Comparison of ENCODE assay signal across 10 cellular contexts in genomic region chr3:172580680-172581079, GRCh38. TPM values are rescaled to one million over a fixed set of nuclear protein-coding genes. Genes with fewer than 3 reads are reported as not detected.
DNase-seq lines count a peak whose midpoint lies in the region; ATAC-seq and TF ChIP-seq lines count a peak whose summit lies in the region.
"Had no signal": no experiment of that assay in that cellular context is flagged by ENCODE, and none has a peak within 500 bp of the region (broad histone marks: within the 10 kb centered on the region; RNA-seq: fewer than 3 reads in every experiment).

No MANE protein-coding gene starts in this region.

- no peak for TF ChIP-seq RAD21 in SK-N-SH (IDR thresholded peaks at IDR 0.05; ENCODE audit: low read length)

- TF ChIP-seq EP300 in SK-N-SH (IDR thresholded peaks at IDR 0.05; ENCODE audit: borderline replicate concordance in 1 of 2, low read depth in 1 of 2, low read length in 1 of 2): no peak

- CTCF ChIA-PET in SK-N-SH (lab: Yijun Ruan, JAX): interaction anchor here (0.8 kb wide), 1 partner anchor 15 kb away, joined by 3 read pairs; no protein-coding TSS in a partner anchor

- peaks cover 24% of the 10 kb centered on the region for H3K4me1 ChIP-seq in CD4-positive, CD25-positive, alpha-beta regulatory T cell (ENCODE audit: control insufficient read depth, insufficient read depth, low read length, poor library complexity, severe bottlenecking)
- H3K4me1 ChIP-seq in SK-N-SH (ENCODE audit: control insufficient read depth in 1 of 2, insufficient read depth in 2 of 2, low read depth in 1 of 2, low read length in 1 of 2) (no peaks in the 10 kb centered on the region), neural progenitor cell (no peaks in the 10 kb centered on the region)

- no peaks in the 10 kb centered on the region for H3F3A ChIP-seq in SK-N-SH (replicated peaks; ENCODE audit: insufficient read depth)
- H3F3A ChIP-seq in neural progenitor cell (ENCODE audit: low read depth): no peaks in the 10 kb centered on the region

- H3K4me1 Mint-ChIP-seq in CD4-positive, CD25-positive, alpha-beta regulatory T cell: peaks cover 30 to 63% (median 43%) of the 10 kb centered on the region in 4 donors
- peaks cover 77% of the 10 kb centered on the region for H3K4me1 Mint-ChIP-seq in activated naive CD8-positive, alpha-beta T cell treated with anti-CD3 and anti-CD28 coated beads for 36 hours
- H3K4me1 Mint-ChIP-seq in type B pancreatic cell (ENCODE audit: unreplicated experiment) (no peaks in the 10 kb centered on the region), neural progenitor cell (no peaks in the 10 kb centered on the region)

- H3K9me2 ChIP-seq in SK-N-SH: no peaks in the 10 kb centered on the region

- no peaks in the 10 kb centered on the region for H3K9me3 ChIP-seq in CD4-positive, CD25-positive, alpha-beta regulatory T cell (ENCODE audit: control insufficient read depth in 2 of 2, low read length in 2 of 2)
- no peaks in the 10 kb centered on the region for H3K9me3 ChIP-seq in SK-N-SH
- H3K9me3 ChIP-seq in neural progenitor cell (ENCODE audit: low read depth): no peaks in the 10 kb centered on the region

- no peak for TF ChIP-seq CTCF in type B pancreatic cell (conservative IDR thresholded peaks at IDR 0.05)
- no peak for TF ChIP-seq CTCF in SK-N-SH (IDR thresholded peaks at IDR 0.05)
- TF ChIP-seq CTCF in neural progenitor cell (IDR thresholded peaks at IDR 0.05): no peak

- peak overlapping the region; percentile 34 to 92 (median 49) for H3K27ac Mint-ChIP-seq in CD4-positive, CD25-positive, alpha-beta regulatory T cell
- H3K27ac Mint-ChIP-seq in activated naive CD8-positive, alpha-beta T cell treated with anti-CD3 and anti-CD28 coated beads for 36 hours: peak overlapping the region; percentile 77
- H3K27ac Mint-ChIP-seq in type B pancreatic cell (no peak overlapping the region), neural progenitor cell (no peak overlapping the region)

- H2AFZ ChIP-seq in SK-N-SH (ENCODE audit: low read depth): no peak overlapping the region
- H2AFZ ChIP-seq in neural progenitor cell (replicated peaks): no peak overlapping the region

- H3K79me2 ChIP-seq in SK-N-SH (ENCODE audit: insufficient read depth): no peaks in the 10 kb centered on the region
- H3K79me2 ChIP-seq in neural progenitor cell (ENCODE audit: low read depth): no peaks in the 10 kb centered on the region

- peak overlapping the region; percentile 61 for H3K4me3 ChIP-seq in CD4-positive, CD25-positive, alpha-beta regulatory T cell (ENCODE audit: low read depth, low read length)
- no peak overlapping the region for H3K4me3 ChIP-seq in SK-N-SH (ENCODE audit: low read depth in 2 of 2, low read length in 1 of 2)
- H3K4me3 ChIP-seq in neural progenitor cell: no peak overlapping the region

- H3K36me3 ChIP-seq in CD4-positive, CD25-positive, alpha-beta regulatory T cell (ENCODE audit: control insufficient read depth, insufficient read depth, low read length): no peaks in the 10 kb centered on the region
- no peaks in the 10 kb centered on the region for H3K36me3 ChIP-seq in SK-N-SH (replicated peaks in 1 of 2; ENCODE audit: control insufficient read depth in 1 of 2, insufficient read depth in 2 of 2, low read length in 1 of 2)
- no peaks in the 10 kb centered on the region for H3K36me3 ChIP-seq in neural progenitor cell

- POLR2A ChIA-PET in SK-N-SH (lab: Yijun Ruan, JAX): no interaction called here

- peak in 1 of 3 donors; percentile 78 for DNase-seq in CD4-positive, CD25-positive, alpha-beta regulatory T cell
- no peak for DNase-seq in activated naive CD8-positive, alpha-beta T cell treated with anti-CD3 and anti-CD28 coated beads for 36 hours
- DNase-seq in type B pancreatic cell (ENCODE audit: extremely low spot score, unreplicated experiment) (no peak), SK-N-SH (no peak), GM19238 (ENCODE audit: insufficient read length, low spot score) (no peak), neural progenitor cell (ENCODE audit: low spot score) (no peak)
- DNase-seq: NCI-H1048; stimulated activated CD4-positive, alpha-beta T cell treated with anti-CD3 and anti-CD28 coated beads, Interleukin-1b, Interleukin-23, amount 100 ng/mL, for 48 hours had no signal

- ATAC-seq in CD4-positive, CD25-positive, alpha-beta regulatory T cell (ENCODE audit: low read depth in 2 of 2): peak; percentile 25 to 34
- ATAC-seq in GM19351 (IDR thresholded peaks at IDR 0.05; ENCODE audit: unreplicated experiment) (peak; percentile 83), HG03159 (IDR thresholded peaks at IDR 0.05; ENCODE audit: unreplicated experiment) (peak; percentile 81)

- no peak overlapping the region for H3K27ac ChIP-seq in CD4-positive, CD25-positive, alpha-beta regulatory T cell (ENCODE audit: insufficient read depth, low read length, poor library complexity, severe bottlenecking)
- H3K27ac ChIP-seq in SK-N-SH (ENCODE audit: low read depth in 2 of 2, low read length in 1 of 2) (no peak overlapping the region), neural progenitor cell (no peak overlapping the region)

- no peaks in the 10 kb centered on the region for H3K27me3 Mint-ChIP-seq in CD4-positive, CD25-positive, alpha-beta regulatory T cell
- no peaks in the 10 kb centered on the region for H3K27me3 Mint-ChIP-seq in activated naive CD8-positive, alpha-beta T cell treated with anti-CD3 and anti-CD28 coated beads for 36 hours
- H3K27me3 Mint-ChIP-seq in type B pancreatic cell: no peaks in the 10 kb centered on the region
- peaks cover 3% of the 10 kb centered on the region for H3K27me3 Mint-ChIP-seq in neural progenitor cell (ENCODE audit: insufficient read depth, low read depth)

- no peaks in the 10 kb centered on the region for H3K27me3 ChIP-seq in CD4-positive, CD25-positive, alpha-beta regulatory T cell (ENCODE audit: control insufficient read depth, insufficient read depth, low read length)
- H3K27me3 ChIP-seq in SK-N-SH (ENCODE audit: insufficient read depth) (no peaks in the 10 kb centered on the region), neural progenitor cell (no peaks in the 10 kb centered on the region)

- no peak overlapping the region for H3K4me2 ChIP-seq in SK-N-SH
- H3K4me2 ChIP-seq in neural progenitor cell: no peak overlapping the region

- 95% methylated on average over 1 of the region's 1 CpG for WGBS in SK-N-SH (ENCODE audit: low lambda C conversion rate)

- H3K4me3 Mint-ChIP-seq in CD4-positive, CD25-positive, alpha-beta regulatory T cell: peak overlapping the region; percentile 22 to 69 (median 32)
- peak overlapping the region; percentile 44 for H3K4me3 Mint-ChIP-seq in activated naive CD8-positive, alpha-beta T cell treated with anti-CD3 and anti-CD28 coated beads for 36 hours
- H3K4me3 Mint-ChIP-seq in type B pancreatic cell: no peak overlapping the region
- H3K4me3 Mint-ChIP-seq in neural progenitor cell: no peak overlapping the region

- no peak overlapping the region for H3K9ac ChIP-seq in SK-N-SH
- no peak overlapping the region for H3K9ac ChIP-seq in neural progenitor cell

- peaks cover 0 to 1% (median 0%) of the 10 kb centered on the region in 7 donors for H3K9me3 Mint-ChIP-seq in CD4-positive, CD25-positive, alpha-beta regulatory T cell
- peaks cover 15% of the 10 kb centered on the region for H3K9me3 Mint-ChIP-seq in activated naive CD8-positive, alpha-beta T cell treated with anti-CD3 and anti-CD28 coated beads for 36 hours
- peaks cover 22% of the 10 kb centered on the region for H3K9me3 Mint-ChIP-seq in type B pancreatic cell
- H3K9me3 Mint-ChIP-seq in neural progenitor cell: no peaks in the 10 kb centered on the region

- H3K36me3 Mint-ChIP-seq in CD4-positive, CD25-positive, alpha-beta regulatory T cell: no peaks in the 10 kb centered on the region
- H3K36me3 Mint-ChIP-seq in activated naive CD8-positive, alpha-beta T cell treated with anti-CD3 and anti-CD28 coated beads for 36 hours: peaks cover 54% of the 10 kb centered on the region
- no peaks in the 10 kb centered on the region for H3K36me3 Mint-ChIP-seq in type B pancreatic cell
- no peaks in the 10 kb centered on the region for H3K36me3 Mint-ChIP-seq in neural progenitor cell

- no peaks in the 10 kb centered on the region for H4K20me1 ChIP-seq in SK-N-SH (ENCODE audit: insufficient read depth)
- H4K20me1 ChIP-seq in neural progenitor cell (ENCODE audit: low read depth): no peaks in the 10 kb centered on the region

TF ChIP-seq in SK-N-SH, 30 proteins besides CTCF, POLR2A, EP300 and RAD21:
- TF ChIP-seq NFIC (IDR thresholded peaks at IDR 0.05; ENCODE audit: borderline replicate concordance) (no peak), EZH2phosphoT487 (IDR thresholded peaks at IDR 0.05; ENCODE audit: borderline replicate concordance, low read depth) (no peak)

RNA-seq across cellular contexts. Expression of gene TNFSF10, which starts 57.5 kb away (rescaled TPM):
- 29.1 TPM for total RNA-seq in CD4-positive, CD25-positive, alpha-beta regulatory T cell
- polyA plus RNA-seq in CD4-positive, CD25-positive, alpha-beta regulatory T cell: 10 to 100 TPM; 57.0 to 93.4 (median 60.7) TPM
- total RNA-seq in activated naive CD8-positive, alpha-beta T cell treated with anti-CD3 and anti-CD28 coated beads for 36 hours: 10 to 100 TPM; 52.4 to 55.2 TPM
- total RNA-seq in type B pancreatic cell (ENCODE audit: low replicate concordance) (48.1 and 77.3 TPM in 2 replicates), neural progenitor cell (ENCODE audit: low replicate concordance) (not detected in 2 replicates)
- polyA plus RNA-seq in SK-N-SH (2012; rRNA removed): 0.03 and 0.10 TPM in 2 replicates
- polyA plus RNA-seq in SK-N-SH (2012; cell fraction: cytosol; rRNA removed): 0.07 and 0.12 TPM in 2 replicates
- 0.12 TPM in 1 of 2 replicates, not detected in the other for polyA plus RNA-seq in SK-N-SH (2012; cell fraction: nucleus; rRNA removed)

Comparison
In these comparisons a context has a peak if more than half of its experiments do, and no peak if none do; other contexts are left out.
1. ATAC-seq: peak in every context shown above with its lines; median percentile 83 in GM19351; 81 in HG03159; 30 in CD4-positive, CD25-positive, alpha-beta regulatory T cell.
2. H3K27ac Mint-ChIP-seq: peak in CD4-positive, CD25-positive, alpha-beta regulatory T cell (3 of 3) and activated naive CD8-positive, alpha-beta T cell treated with anti-CD3 and anti-CD28 coated beads for 36 hours (single experiment); none in type B pancreatic cell (single experiment) and neural progenitor cell (single experiment).
3. H3K4me3 Mint-ChIP-seq: peak in CD4-positive, CD25-positive, alpha-beta regulatory T cell (4 of 4) and activated naive CD8-positive, alpha-beta T cell treated with anti-CD3 and anti-CD28 coated beads for 36 hours (single experiment); none in type B pancreatic cell (single experiment) and neural progenitor cell (single experiment).
4. RNA of gene TNFSF10, which starts 57.5 kb away (total RNA-seq): 52.4 to 55.2 TPM in activated naive CD8-positive, alpha-beta T cell treated with anti-CD3 and anti-CD28 coated beads for 36 hours, 48.1 to 77.3 TPM in type B pancreatic cell and 29.1 TPM in CD4-positive, CD25-positive, alpha-beta regulatory T cell (single experiment); not detected in neural progenitor cell; every median in the first group is over 10 times any median in the second.